In the genomic region with DNA sequence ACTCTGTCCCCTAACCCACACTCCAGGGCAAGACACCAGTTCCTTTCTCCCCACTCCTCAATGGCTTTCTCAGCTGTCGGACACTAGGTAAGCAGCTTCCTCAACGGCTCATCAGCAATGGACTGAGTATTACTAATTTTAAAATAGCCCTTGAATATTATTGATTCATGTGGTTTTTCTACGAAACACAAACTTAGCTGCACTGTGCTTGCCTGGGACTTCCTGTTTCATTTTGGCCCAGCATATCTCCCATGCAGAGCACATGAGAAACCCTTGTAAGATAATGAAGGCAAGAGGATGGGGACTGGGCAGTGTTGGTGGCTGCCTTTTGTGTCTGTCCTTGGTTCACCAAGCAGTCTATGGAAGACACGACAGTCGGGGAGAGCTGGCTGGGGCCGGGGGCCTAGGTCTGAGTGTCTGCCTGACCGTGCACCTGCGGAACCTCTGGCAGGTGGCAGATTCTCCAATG, we compare ENCODE assay signal across 11 cellular contexts. TPM values are rescaled to one million over a fixed set of nuclear protein-coding genes. Genes with fewer than 3 reads are reported as not detected.
DNase-seq lines count a peak whose midpoint lies in the region; ATAC-seq and TF ChIP-seq lines count a peak whose summit lies in the region.
"Had no signal": no experiment of that assay in that cellular context is flagged by ENCODE, and none has a peak within 500 bp of the region (broad histone marks: within the 10 kb centered on the region; RNA-seq: fewer than 3 reads in every experiment).

No MANE protein-coding gene starts in this region.

- no peak overlapping the region for H3K4me3 Mint-ChIP-seq in HFFc6
- H3K4me3 Mint-ChIP-seq: natural killer cell treated with Interleukin-12 subunit alpha and Interleukin-12 subunit beta and Interleukin-15 and Interleukin-18, amount 100 ng/mL, for 72 hours had no signal

- peaks cover 4 to 5% of the 10 kb centered on the region in 2 donors for H3K4me1 ChIP-seq in thyroid gland

- TF ChIP-seq POLR2A in thyroid gland (IDR thresholded peaks at IDR 0.05), result no peak

- no peaks in the 10 kb centered on the region for H3K27me3 ChIP-seq in thyroid gland

- ATAC-seq in GM18870 (IDR thresholded peaks at IDR 0.05; ENCODE audit: unreplicated experiment), result peak; percentile 82
- ATAC-seq in HG02870 (IDR thresholded peaks at IDR 0.05; ENCODE audit: unreplicated experiment), result peak; percentile 89
- ATAC-seq: esophagus mucosa had no signal

- no peak overlapping the region for H3K27ac ChIP-seq in thyroid gland
- H3K27ac ChIP-seq: KMS-11 had no signal

- H3K4me1 Mint-ChIP-seq in HFFc6 (ENCODE audit: low read depth), result no peaks in the 10 kb centered on the region

- WGBS in thyroid gland, 2 donors, result 87 to 88% methylated on average over 6 to 8 of the region's 8 CpGs

- no peaks in the 10 kb centered on the region for H3K36me3 ChIP-seq in thyroid gland

- H3K4me3 ChIP-seq in thyroid gland (replicated peaks in 1 of 3), result no peak overlapping the region

- no peaks in the 10 kb centered on the region for H3K9me3 ChIP-seq in thyroid gland

- no peaks in the 10 kb centered on the region for H3K36me3 Mint-ChIP-seq in HFFc6 (ENCODE audit: low read depth)
- H3K36me3 Mint-ChIP-seq: natural killer cell treated with Interleukin-12 subunit alpha and Interleukin-12 subunit beta and Interleukin-15 and Interleukin-18, amount 100 ng/mL, for 72 hours had no signal

- TF ChIP-seq CTCF in HFFc6 (IDR thresholded peaks at IDR 0.05) (no peak), thyroid gland (IDR thresholded peaks at IDR 0.05) (no peak)

- DNase-seq in AML-193 (lab: John Stamatoyannopoulos, UW) (peak; percentile 10 to 21), NOMO-1 treated with dmso at 0.1 percent for 144 hours (lab: John Stamatoyannopoulos, UW; ENCODE audit: unreplicated experiment) (peak; percentile 62), HFFc6 (no peak), medulla oblongata (ENCODE audit: extremely low spot score) (no peak), thyroid gland (no peak), NCI-H1092 (lab: John Stamatoyannopoulos, UW) (no peak)

- no peak overlapping the region for H3K27ac Mint-ChIP-seq in HFFc6
- H3K27ac Mint-ChIP-seq: natural killer cell treated with Interleukin-12 subunit alpha and Interleukin-12 subunit beta and Interleukin-15 and Interleukin-18, amount 100 ng/mL, for 72 hours had no signal

- H3K27me3 Mint-ChIP-seq in HFFc6 (ENCODE audit: insufficient read depth), result peaks cover 6% of the 10 kb centered on the region
- H3K27me3 Mint-ChIP-seq: natural killer cell treated with Interleukin-12 subunit alpha and Interleukin-12 subunit beta and Interleukin-15 and Interleukin-18, amount 100 ng/mL, for 72 hours had no signal

- intact Hi-C loops in thyroid gland (cut with DNase I), result no loop called here

- H3K9me3 Mint-ChIP-seq in HFFc6, result peaks cover 28% of the 10 kb centered on the region; the same call in 1 of the 2 replicates
- H3K9me3 Mint-ChIP-seq: natural killer cell treated with Interleukin-12 subunit alpha and Interleukin-12 subunit beta and Interleukin-15 and Interleukin-18, amount 100 ng/mL, for 72 hours had no signal

RNA-seq across cellular contexts. Expression of gene RNASET2, which starts 48.9 kb away (rescaled TPM):
- 10 to 100 TPM; 15.1 to 28.9 (median 16.5) TPM for total RNA-seq in HFFc6 (2021; fragmentation: NEBNext Ultra II Directional; extraction: Animal tissue kit (Norgen Biotek cat#: 25700))
- 100 to 1,000 TPM in 2 of 4 donors, 10 to 100 TPM in 2; 51.6 to 138 (median 109) TPM for total RNA-seq in thyroid gland

Comparison
In these comparisons a context has a peak if more than half of its experiments do, and no peak if none do; other contexts are left out.
1. DNase-seq: peak in AML-193 (2 of 2) and NOMO-1 treated with dmso at 0.1 percent for 144 hours (single experiment); none in HFFc6 (single experiment), medulla oblongata (single experiment), thyroid gland (0 of 2) and NCI-H1092 (single experiment).